ENCODE assay signal across 1 cellular context in the genomic region with DNA sequence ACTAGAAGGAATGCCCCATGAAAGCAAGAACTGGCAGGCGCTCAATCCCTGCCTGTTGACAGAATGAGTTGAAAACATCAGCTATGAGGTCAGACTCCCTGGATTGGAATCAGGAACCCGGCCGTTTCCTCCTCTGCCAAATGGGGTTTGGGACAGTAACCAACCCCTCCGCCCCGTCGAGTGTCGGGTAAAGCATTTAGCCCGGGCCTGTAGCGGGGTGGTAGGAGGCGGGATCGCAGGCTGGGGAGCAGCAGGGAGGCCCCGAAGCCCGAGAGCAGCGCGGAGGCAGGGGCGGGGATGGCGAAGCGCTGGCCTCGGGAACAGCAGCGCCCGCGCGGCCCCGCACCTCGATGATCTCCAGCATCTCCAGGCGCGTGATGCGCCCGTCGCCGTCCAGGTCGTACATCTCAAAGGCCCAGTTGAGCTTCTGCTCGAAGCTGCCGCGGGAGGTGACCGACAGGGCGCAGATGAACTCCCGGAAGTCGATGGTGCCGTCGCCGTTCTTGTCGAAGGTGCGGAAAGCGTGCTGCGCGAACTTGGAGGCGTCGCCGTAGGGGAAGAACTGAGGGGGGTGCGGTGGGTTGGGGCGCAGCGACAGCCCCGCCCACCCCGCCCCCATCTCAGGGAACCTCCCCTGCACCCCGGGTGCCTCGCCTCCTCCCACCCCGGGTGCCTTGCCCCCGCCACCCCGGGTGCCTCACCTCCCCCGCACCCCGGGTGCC.
TF ChIP-seq lines count a peak whose summit lies in the region.

No MANE protein-coding gene starts in this region.

TF ChIP-seq in IMR-90, 13 proteins besides CTCF, POLR2A, EP300 and RAD21:
- TF ChIP-seq RCOR1 (IDR thresholded peaks at IDR 0.05; ENCODE audit: insufficient replicate concordance, low read length): no peak
- no peak for TF ChIP-seq MAZ (IDR thresholded peaks at IDR 0.05; ENCODE audit: borderline replicate concordance, low read depth, low read length)
- TF ChIP-seq, protein P1, sequence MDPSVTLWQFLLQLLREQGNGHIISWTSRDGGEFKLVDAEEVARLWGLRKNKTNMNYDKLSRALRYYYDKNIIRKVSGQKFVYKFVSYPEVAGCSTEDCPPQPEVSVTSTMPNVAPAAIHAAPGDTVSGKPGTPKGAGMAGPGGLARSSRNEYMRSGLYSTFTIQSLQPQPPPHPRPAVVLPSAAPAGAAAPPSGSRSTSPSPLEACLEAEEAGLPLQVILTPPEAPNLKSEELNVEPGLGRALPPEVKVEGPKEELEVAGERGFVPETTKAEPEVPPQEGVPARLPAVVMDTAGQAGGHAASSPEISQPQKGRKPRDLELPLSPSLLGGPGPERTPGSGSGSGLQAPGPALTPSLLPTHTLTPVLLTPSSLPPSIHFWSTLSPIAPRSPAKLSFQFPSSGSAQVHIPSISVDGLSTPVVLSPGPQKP (IDR thresholded peaks at IDR 0.05; ENCODE audit: borderline replicate concordance, low read depth, low read length): no peak
- no peak for TF ChIP-seq FOS (IDR thresholded peaks at IDR 0.05; ENCODE audit: low read depth, low read length)
- TF ChIP-seq MAFK (IDR thresholded peaks at IDR 0.05; ENCODE audit: low read depth, low read length): no peak
- no peak for TF ChIP-seq MXI1 (IDR thresholded peaks at IDR 0.05; ENCODE audit: borderline replicate concordance, low read depth, low read length)
